Comparison of ENCODE assay signal across 16 cellular contexts in genomic region chr3:40258555-40258954, GRCh38. TPM values are rescaled to one million over a fixed set of nuclear protein-coding genes. Genes with fewer than 3 reads are reported as not detected.
DNase-seq lines count a peak whose midpoint lies in the region; ATAC-seq, FAIRE-seq and TF ChIP-seq lines count a peak whose summit lies in the region.
"Had no signal": no experiment of that assay in that cellular context is flagged by ENCODE, and none has a peak within 500 bp of the region (broad histone marks: within the 10 kb centered on the region; RNA-seq: fewer than 3 reads in every experiment).

No MANE protein-coding gene starts in this region.

- no peak for FAIRE-seq in GM12892 (lab: Jason Lieb, UNC)
- FAIRE-seq: HTR-8/SVneo had no signal

- H3K9me3 ChIP-seq in esophagus squamous epithelium = no peaks in the 10 kb centered on the region
- H3K9me3 ChIP-seq: tibial nerve had no signal

- peak; percentile 100 for ATAC-seq in foreskin keratinocyte
- ATAC-seq in GM18868 (IDR thresholded peaks at IDR 0.05; ENCODE audit: unreplicated experiment) = no peak
- ATAC-seq: CD8-positive, alpha-beta T cell had no signal

- 27 to 33% methylated on average over 1 of the region's 1 CpG for WGBS in esophagus squamous epithelium, 2 donors

- intact Hi-C loops in esophagus squamous epithelium (cut with DNase I) = no loop called here

- TF ChIP-seq CTCF in foreskin keratinocyte (conservative IDR thresholded peaks at IDR 0.05) (peak; percentile 57), GM10266 (IDR thresholded peaks at IDR 0.05; ENCODE audit: control insufficient read depth, insufficient read depth, low read depth, missing control alignments) (no peak), esophagus squamous epithelium (IDR thresholded peaks at IDR 0.05) (peak in 1 of 6 experiments; percentile 27)

- TF ChIP-seq POLR2A in GM12892 (IDR thresholded peaks at IDR 0.05; ENCODE audit: low read depth, low read length) = no peak
- no peak for TF ChIP-seq POLR2A in esophagus squamous epithelium (IDR thresholded peaks at IDR 0.05)

- H3K4me1 ChIP-seq in foreskin keratinocyte (peaks cover 5% of the 10 kb centered on the region), esophagus squamous epithelium (no peaks in the 10 kb centered on the region)

- no peak overlapping the region for H3K4me3 ChIP-seq in esophagus squamous epithelium
- H3K4me3 ChIP-seq: tibial nerve had no signal

- DNase-seq in AML-193 (lab: John Stamatoyannopoulos, UW) (peak; percentile 94 to 95), HT1080 (ENCODE audit: low read depth) (peak; percentile 88), UCSD-AML1 (lab: John Stamatoyannopoulos, UW; ENCODE audit: unreplicated experiment) (peak; percentile 33), foreskin keratinocyte (peak; percentile 67 to 88), GM10266 (ENCODE audit: extremely low spot score) (no peak), GM12892 (ENCODE audit: insufficient read length) (no peak), esophagus squamous epithelium (lab: John Stamatoyannopoulos, UW) (no peak)
- DNase-seq: activated CD4-positive, CD25-positive, alpha-beta regulatory T cell; CD8-positive, alpha-beta T cell; mesenchymal stem cell; NCI-H2107; retina; RPMI8226 had no signal

- no peak overlapping the region for H3K27ac ChIP-seq in foreskin keratinocyte
- no peak overlapping the region for H3K27ac ChIP-seq in esophagus squamous epithelium
- H3K27ac ChIP-seq: tibial nerve had no signal

- H3K27me3 ChIP-seq in foreskin keratinocyte (no peaks in the 10 kb centered on the region), esophagus squamous epithelium (no peaks in the 10 kb centered on the region)
- H3K27me3 ChIP-seq: tibial nerve had no signal

- H3K36me3 ChIP-seq in esophagus squamous epithelium = no peaks in the 10 kb centered on the region
- H3K36me3 ChIP-seq: tibial nerve had no signal

RNA-seq across cellular contexts. Expression of gene EIF1B, which starts 51.0 kb away (rescaled TPM):
- 17.4 and 25.7 TPM in 2 replicates for total RNA-seq in HT1080 (2014; rRNA removed; shearing (Covaris generic))
- polyA plus RNA-seq in HT1080 (2015; cell fraction: cytosol; rRNA removed) = 58.8 and 70.3 TPM in 2 replicates
- polyA plus RNA-seq in HT1080 (2015; cell fraction: nucleus; rRNA removed) = 49.8 and 55.5 TPM in 2 replicates
- 21.9 and 22.6 TPM in 2 replicates for total RNA-seq in foreskin keratinocyte
- polyA plus RNA-seq in foreskin keratinocyte = 40.5 and 44.9 TPM in 2 replicates
- 52.2 TPM for polyA plus RNA-seq in GM12892 (2012; ENCODE audit: missing spikeins)
- 10 to 100 TPM in 2 of 4 donors, 1 to 10 TPM in 2; 6.7 to 22.1 (median 9.3) TPM for total RNA-seq in esophagus squamous epithelium

Comparison
In these comparisons a context has a peak if more than half of its experiments do, and no peak if none do; other contexts are left out.
1. DNase-seq: peak in AML-193 (2 of 2), HT1080 (single experiment), UCSD-AML1 (single experiment) and foreskin keratinocyte (2 of 2); none in GM10266 (single experiment), GM12892 (single experiment) and esophagus squamous epithelium (single experiment).